12 cellular contexts compared by ENCODE assay signal in genomic region chr11:106398396-106399074, GRCh38.
DNase-seq lines count a peak whose midpoint lies in the region; ATAC-seq and TF ChIP-seq lines count a peak whose summit lies in the region.
"Had no signal": no experiment of that assay in that cellular context is flagged by ENCODE, and none has a peak within 500 bp of the region (broad histone marks: within the 10 kb centered on the region; RNA-seq: fewer than 3 reads in every experiment).

No MANE protein-coding gene starts in this region.

- H3K4me2 ChIP-seq in HCT116 (ENCODE audit: low read length) = peak overlapping the region; percentile 24

- no peak for TF ChIP-seq CTCF in HCT116 (IDR thresholded peaks at IDR 0.05 in 2 of 3, conservative IDR thresholded peaks at IDR 0.05 in 1 of 3; ENCODE audit: borderline replicate concordance in 1 of 3, insufficient read depth in 1 of 3, low read depth in 2 of 3, low read length in 2 of 3)
- TF ChIP-seq CTCF in kidney epithelial cell (IDR thresholded peaks at IDR 0.05; ENCODE audit: insufficient read depth, low read length, poor library complexity, severe bottlenecking) = no peak
- no peak for TF ChIP-seq CTCF in suprapubic skin (IDR thresholded peaks at IDR 0.05)

- H3K27me3 ChIP-seq in HCT116 (ENCODE audit: insufficient read depth, low read length) (no peaks in the 10 kb centered on the region), kidney epithelial cell (ENCODE audit: control insufficient read depth, insufficient read depth, low read length) (no peaks in the 10 kb centered on the region), suprapubic skin (no peaks in the 10 kb centered on the region)
- H3K27me3 ChIP-seq: neutrophil had no signal

- no peaks in the 10 kb centered on the region for H3K79me2 ChIP-seq in HCT116 (ENCODE audit: insufficient read depth, low read length)

- 40% methylated on average over 5 of the region's 5 CpGs for WGBS in suprapubic skin

- TF ChIP-seq RAD21 in HCT116 (IDR thresholded peaks at IDR 0.05; ENCODE audit: low read depth) = no peak

- ATAC-seq in HCT116 = peak; percentile 38; the same call in 1 of the 2 replicates
- no peak for ATAC-seq in stimulated activated naive CD8-positive, alpha-beta T cell treated with anti-CD3 and anti-CD28 coated beads, Interleukin-15, Interleukin-2, amounts not matched to agents 100 U/mL and 50 U/mL, for 24 hours
- ATAC-seq in GM19467 (IDR thresholded peaks at IDR 0.05; ENCODE audit: unreplicated experiment) = no peak

- DNase-seq in HCT116 (ENCODE audit: low read depth, low spot score) (no peak), amniotic stem cell (lab: John Stamatoyannopoulos, UW) (peak; percentile 23), kidney epithelial cell (ENCODE audit: low read depth) (peak; percentile 41), suprapubic skin (ENCODE audit: low spot score in 2 of 2) (no peak), NCI-H1048 (lab: John Stamatoyannopoulos, UW) (no peak)
- DNase-seq in stimulated activated naive CD8-positive, alpha-beta T cell treated with anti-CD3 and anti-CD28 coated beads, Interleukin-15, Interleukin-2, amounts not matched to agents 100 U/mL and 50 U/mL, for 24 hours = no peak
- DNase-seq: activated CD4-positive, alpha-beta T cell treated with anti-CD3 and anti-CD28 coated beads, Interleukin-2, amount 50 U/mL, for 4 hours; activated naive CD4-positive, alpha-beta T cell treated with Interleukin-2 at 50 U/mL for 16 hours; KG1; NCI-H2029 treated with DMSO at 0.1 percent for 48 hours had no signal

- H3K36me3 ChIP-seq in HCT116 (ENCODE audit: control insufficient read depth in 1 of 2, insufficient read depth in 2 of 2, low read length in 2 of 2) (no peaks in the 10 kb centered on the region), kidney epithelial cell (ENCODE audit: control insufficient read depth, insufficient read depth, low read length) (no peaks in the 10 kb centered on the region), suprapubic skin (no peaks in the 10 kb centered on the region)
- H3K36me3 ChIP-seq: neutrophil had no signal

- H3K4me3 ChIP-seq in HCT116 (replicated peaks in 1 of 2; ENCODE audit: low read depth in 1 of 2, low read length in 2 of 2) (no peak overlapping the region), kidney epithelial cell (ENCODE audit: low read depth, low read length) (no peak overlapping the region), suprapubic skin (no peak overlapping the region)

- RAD21 ChIA-PET in HCT116 (lab: Charles Lee; ENCODE audit: low non-redundant PET in 1 of 2, low total read pairs in 2 of 2, uncharacterized antibody in 2 of 2, unreplicated experiment in 2 of 2) = no interaction called here

- H3K27ac ChIP-seq in HCT116 (ENCODE audit: low read depth, low read length) (no peak overlapping the region), suprapubic skin (peak overlapping the region; percentile 18)
- H3K27ac ChIP-seq: neutrophil had no signal

- POLR2A ChIA-PET in HCT116 (lab: Charles Lee) = no interaction called here

- no peak overlapping the region for H2AFZ ChIP-seq in HCT116 (ENCODE audit: low read depth, low read length, poor library complexity, severe bottlenecking)

- CTCF ChIA-PET in HCT116 (lab: Charles Lee) = no interaction called here

- no peak for TF ChIP-seq POLR2A in HCT116 (IDR thresholded peaks at IDR 0.05; ENCODE audit: borderline replicate concordance, extremely low read depth, insufficient read depth, insufficient read length)
- no peak for TF ChIP-seq POLR2A in suprapubic skin (IDR thresholded peaks at IDR 0.05)

- TF ChIP-seq EP300 in suprapubic skin (IDR thresholded peaks at IDR 0.05) = no peak

- H3K9me3 ChIP-seq in HCT116 (ENCODE audit: control insufficient read depth in 1 of 2, insufficient read depth in 1 of 2, low read depth in 1 of 2, low read length in 2 of 2) (peaks cover 0 to 3% of the 10 kb centered on the region in 2 experiments; a peak in 1 of 4 replicates), suprapubic skin (no peaks in the 10 kb centered on the region)
- H3K9me3 ChIP-seq: neutrophil had no signal

- no peaks in the 10 kb centered on the region for H4K20me1 ChIP-seq in HCT116 (ENCODE audit: insufficient read depth)

- no TSS peak for BruUV-seq in HCT116 (replicated peaks; lab: Mats Ljungman, UMichigan)

- intact Hi-C loops in HCT116 (cut with micrococcal nuclease) = no loop called here

- H3K4me1 ChIP-seq in HCT116 (ENCODE audit: control insufficient read depth in 1 of 2, insufficient read depth in 2 of 2, low read length in 2 of 2) (peaks cover 0 to 22% of the 10 kb centered on the region in 2 experiments; a peak in 2 of 4 replicates), suprapubic skin (no peaks in the 10 kb centered on the region)

- H3K9me2 ChIP-seq in HCT116 (ENCODE audit: insufficient read depth) = no peaks in the 10 kb centered on the region

- H3K9ac ChIP-seq in HCT116 (ENCODE audit: low read length) = no peak overlapping the region

TF ChIP-seq in HCT116, 20 proteins besides CTCF, POLR2A, EP300 and RAD21:
- TF ChIP-seq SRF (IDR thresholded peaks at IDR 0.05; ENCODE audit: low read depth) (no peak), EZH2 (IDR thresholded peaks at IDR 0.05) (no peak), TCF7L2 (IDR thresholded peaks at IDR 0.05; ENCODE audit: borderline replicate concordance, extremely low read depth, insufficient read depth, insufficient read length) (no peak), ZBTB33 (IDR thresholded peaks at IDR 0.05; ENCODE audit: extremely low read depth, insufficient replicate concordance, low read length) (no peak), SP1 (IDR thresholded peaks at IDR 0.05; ENCODE audit: low read depth) (no peak), SIN3A (IDR thresholded peaks at IDR 0.05; ENCODE audit: low read depth) (no peak)

Comparison
In these comparisons a context has a peak if more than half of its experiments do, and no peak if none do; other contexts are left out.
1. DNase-seq: peak in amniotic stem cell (single experiment) and kidney epithelial cell (single experiment); none in HCT116 (single experiment), suprapubic skin (0 of 2), stimulated activated naive CD8-positive, alpha-beta T cell treated with anti-CD3 and anti-CD28 coated beads, Interleukin-15, Interleukin-2, amounts not matched to agents 100 U/mL and 50 U/mL, for 24 hours (single experiment) and NCI-H1048 (single experiment).